8 cellular contexts compared by ENCODE assay signal in the genomic region with DNA sequence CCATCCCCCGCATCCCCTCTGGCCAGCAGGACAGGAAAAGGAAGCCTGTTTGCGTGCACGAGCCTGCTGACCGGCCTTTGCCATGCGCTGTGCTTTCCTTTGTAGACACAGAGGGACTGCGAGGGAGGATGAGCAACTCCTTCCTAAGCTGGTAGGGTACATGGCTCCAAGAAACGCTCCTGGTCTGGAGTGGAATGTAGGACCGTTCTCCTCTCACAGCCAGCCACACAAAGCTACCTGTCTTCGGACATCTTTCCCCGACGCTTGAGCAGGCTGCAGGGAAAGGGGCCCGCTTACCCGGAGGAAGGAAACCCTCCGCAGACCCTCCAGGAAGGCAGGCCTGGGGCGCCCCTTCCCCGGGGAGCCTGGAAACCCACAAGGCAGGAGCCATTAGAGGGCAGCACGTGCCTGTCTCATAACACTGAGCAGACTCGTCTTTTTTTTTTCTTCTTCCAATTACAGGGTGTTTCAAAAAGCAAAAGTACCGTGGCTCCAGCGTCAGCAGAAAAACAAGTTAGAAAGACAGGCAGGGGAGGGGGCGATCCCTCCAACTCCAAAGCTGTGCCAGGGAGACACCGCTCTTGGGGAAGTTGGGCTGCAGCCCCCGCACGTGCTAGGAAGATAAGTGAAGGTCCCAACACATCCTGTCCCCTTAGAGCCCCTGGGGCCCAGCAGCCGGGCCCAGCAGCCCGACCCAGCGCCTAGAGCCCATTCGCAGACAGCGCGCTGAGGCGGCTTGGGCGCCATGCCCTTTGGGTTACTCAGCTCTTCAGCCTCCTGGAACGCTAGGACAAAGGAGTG.
DNase-seq lines count a peak whose midpoint lies in the region; ATAC-seq and TF ChIP-seq lines count a peak whose summit lies in the region.

No MANE protein-coding gene starts in this region.

- H3K27ac Mint-ChIP-seq in activated naive CD8-positive, alpha-beta T cell: peak overlapping the region; percentile 10

- H3K4me3 Mint-ChIP-seq in activated naive CD8-positive, alpha-beta T cell: peak overlapping the region; percentile 72

- DNase-seq in EL: peak; percentile 74
- DNase-seq in HuH-7 (ENCODE audit: low spot score): peak; percentile 59
- peak; percentile 75 for DNase-seq in SK-MEL-5 (ENCODE audit: low read depth, low spot score)
- DNase-seq in glomerular visceral epithelial cell (ENCODE audit: extremely low spot score): peak; percentile 57
- peak; percentile 96 for DNase-seq in osteoblast (ENCODE audit: insufficient read length, low spot score, missing footprints)
- DNase-seq in upper lobe of right lung: peak; percentile 85
- DNase-seq in NCI-H226: no peak

- peak; percentile 74 for TF ChIP-seq CTCF in osteoblast (IDR thresholded peaks at IDR 0.05; ENCODE audit: extremely low read depth, low read depth, low read length)
- peak; percentile 63 for TF ChIP-seq CTCF in upper lobe of right lung (IDR thresholded peaks at IDR 0.05)

- H3K4me3 ChIP-seq in osteoblast (ENCODE audit: insufficient read depth, low read length) (peak overlapping the region; percentile 71), upper lobe of right lung (peak overlapping the region; percentile 43)

- no peaks in the 10 kb centered on the region for H3K36me3 ChIP-seq in osteoblast (ENCODE audit: insufficient read depth, low read length)
- no peaks in the 10 kb centered on the region for H3K36me3 ChIP-seq in upper lobe of right lung

- H3K4me1 ChIP-seq in osteoblast (ENCODE audit: insufficient read depth, low read length) (peaks cover 14% of the 10 kb centered on the region), upper lobe of right lung (peaks cover 34% of the 10 kb centered on the region)

- ATAC-seq in upper lobe of right lung: peak; percentile 72

- no peaks in the 10 kb centered on the region for H3K79me2 ChIP-seq in osteoblast (ENCODE audit: insufficient read depth, low read length)

- peaks cover 8% of the 10 kb centered on the region for H3K4me1 Mint-ChIP-seq in activated naive CD8-positive, alpha-beta T cell (ENCODE audit: low read depth)

- H3K9me3 ChIP-seq in osteoblast (ENCODE audit: low read depth, low read length) (no peaks in the 10 kb centered on the region), upper lobe of right lung (no peaks in the 10 kb centered on the region)

- H3K9me3 Mint-ChIP-seq in activated naive CD8-positive, alpha-beta T cell (ENCODE audit: low read depth): no peaks in the 10 kb centered on the region

- intact Hi-C loops in upper lobe of right lung (cut with DNase I): loop anchor here (10.0 kb wide), 1 partner anchor 520 kb away; no protein-coding TSS in a partner anchor

- H3K27ac ChIP-seq in osteoblast (ENCODE audit: low read depth, low read length): peak overlapping the region; percentile 72
- peak overlapping the region; percentile 93 for H3K27ac ChIP-seq in upper lobe of right lung

- in situ Hi-C loops in SK-MEL-5 (cut with HindIII; ENCODE audit: low pct_unique_long_range_greater_than_20kb, low sequenced_read_pairs): no loop called here

- peak overlapping the region; percentile 97 for H2AFZ ChIP-seq in osteoblast (ENCODE audit: low read length)

- H4K20me1 ChIP-seq in osteoblast (ENCODE audit: insufficient read depth, low read length): no peaks in the 10 kb centered on the region

- H3K27me3 ChIP-seq in osteoblast (ENCODE audit: insufficient read depth, low read length) (no peaks in the 10 kb centered on the region), upper lobe of right lung (no peaks in the 10 kb centered on the region)

- H3K4me2 ChIP-seq in osteoblast (ENCODE audit: insufficient read depth, low read length): peak overlapping the region; percentile 88

- H3K36me3 Mint-ChIP-seq in activated naive CD8-positive, alpha-beta T cell: no peaks in the 10 kb centered on the region

- H3K27me3 Mint-ChIP-seq in activated naive CD8-positive, alpha-beta T cell: peaks cover 1% of the 10 kb centered on the region
